Comparison of ENCODE assay signal across 16 cellular contexts in the genomic region with DNA sequence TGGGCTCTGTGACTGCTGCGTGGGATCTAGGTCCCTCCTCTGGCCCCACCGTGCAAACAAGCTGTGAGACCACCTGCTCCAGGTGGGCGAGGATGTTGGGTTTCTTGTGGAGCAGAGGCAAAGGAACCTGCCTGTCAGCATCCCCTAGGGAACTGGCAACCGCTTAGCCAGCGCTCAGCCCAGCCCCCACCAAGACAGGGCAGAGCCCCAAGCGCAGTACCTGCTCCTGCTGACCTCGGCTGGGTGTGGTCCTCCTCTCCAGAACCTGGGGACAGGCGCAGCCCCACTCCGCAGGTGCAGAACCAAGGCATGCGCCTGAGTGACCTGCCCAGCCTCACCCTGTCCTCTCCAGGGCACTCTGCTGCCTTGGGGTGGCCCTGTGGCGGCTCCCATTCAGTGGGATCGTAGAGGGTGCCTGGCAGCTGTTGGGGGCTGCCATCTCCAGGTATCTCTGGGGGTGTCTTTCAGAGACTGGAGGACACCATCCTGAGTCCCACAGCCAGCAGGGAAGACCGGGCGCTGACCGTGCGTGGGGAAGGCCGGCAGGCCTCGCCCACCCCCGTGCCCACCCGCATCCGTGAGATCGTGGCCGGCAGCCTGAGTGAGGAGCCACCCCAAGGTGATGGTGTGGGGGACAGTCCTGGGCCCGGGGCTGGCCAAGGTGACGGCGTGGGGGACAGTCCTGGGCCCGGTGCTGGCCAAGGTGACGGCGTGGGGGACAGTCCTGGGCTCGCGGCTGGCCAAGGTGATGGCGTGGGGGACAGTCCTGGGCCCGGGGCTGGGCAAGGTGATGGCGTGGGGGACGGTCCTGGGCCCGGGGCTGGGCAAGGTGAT. TPM values are rescaled to one million over a fixed set of nuclear protein-coding genes. Genes with fewer than 3 reads are reported as not detected.
DNase-seq lines count a peak whose midpoint lies in the region; ATAC-seq, FAIRE-seq and TF ChIP-seq lines count a peak whose summit lies in the region.
"Had no signal": no experiment of that assay in that cellular context is flagged by ENCODE, and none has a peak within 500 bp of the region (broad histone marks: within the 10 kb centered on the region; RNA-seq: fewer than 3 reads in every experiment).

No MANE protein-coding gene starts in this region.

- peak overlapping the region in 7 of 11 experiments; percentile 93 to 97 (median 96); a peak in 14 of 22 replicates for H3K4me2 ChIP-seq in BLaER1 treated with 17β-estradiol and CSF1 and Interleukin-3, amounts not matched to agents 10 nM and 100 nM
- no peak overlapping the region for H3K4me2 ChIP-seq in osteoblast (ENCODE audit: insufficient read depth, low read length)

- ATAC-seq in Right ventricle myocardium inferior = no peak
- ATAC-seq in HG03025 (IDR thresholded peaks at IDR 0.05; ENCODE audit: low FRiP score, unreplicated experiment) = no peak
- ATAC-seq: stimulated activated naive CD8-positive, alpha-beta T cell treated with anti-CD3 and anti-CD28 coated beads, Interleukin-15, amount 100 ng/mL, for 72 hours had no signal

- DNase-seq in RPMI8226 = peak; percentile 30
- peak; percentile 57 for DNase-seq in Right ventricle myocardium inferior (ENCODE audit: missing footprints)
- DNase-seq in osteoblast (ENCODE audit: insufficient read length, low spot score, missing footprints) = peak; percentile 88
- no peak for DNase-seq in DMS153 treated with DMSO at 0.1 percent for 48 hours (lab: John Stamatoyannopoulos, UW; ENCODE audit: unreplicated experiment)
- no peak for DNase-seq in DMS 273 (lab: John Stamatoyannopoulos, UW; ENCODE audit: unreplicated experiment)
- no peak for DNase-seq in frontal cortex (ENCODE audit: low spot score in 2 of 2)
- DNase-seq: NCI-H1930; stimulated activated naive CD8-positive, alpha-beta T cell treated with anti-CD3 and anti-CD28 coated beads, Interleukin-15, amount 100 ng/mL, for 72 hours had no signal

- H3K9me3 ChIP-seq in BLaER1 treated with 17β-estradiol and CSF1 and Interleukin-3, amounts not matched to agents 10 nM and 100 nM (replicated peaks in 1 of 11) = no peaks in the 10 kb centered on the region
- H3K9me3 ChIP-seq in osteoblast (ENCODE audit: low read depth, low read length) = no peaks in the 10 kb centered on the region

- H3K27ac ChIP-seq in BLaER1 treated with 17β-estradiol and CSF1 and Interleukin-3, amounts not matched to agents 10 nM and 100 nM = no peak overlapping the region
- H3K27ac ChIP-seq in osteoblast (ENCODE audit: low read depth, low read length) = no peak overlapping the region
- H3K27ac ChIP-seq: GM23248 had no signal

- peaks cover 0 to 24% (median 0%) of the 10 kb centered on the region in 11 experiments; a peak in 7 of 22 replicates for H3K27me3 ChIP-seq in BLaER1 treated with 17β-estradiol and CSF1 and Interleukin-3, amounts not matched to agents 10 nM and 100 nM
- H3K27me3 ChIP-seq in osteoblast (ENCODE audit: insufficient read depth, low read length) = no peaks in the 10 kb centered on the region

- H2AFZ ChIP-seq in osteoblast (ENCODE audit: low read length) = no peak overlapping the region
- H2AFZ ChIP-seq: GM23248 had no signal

- H3K4me3 ChIP-seq in BLaER1 treated with 17β-estradiol and CSF1 and Interleukin-3, amounts not matched to agents 10 nM and 100 nM = no peak overlapping the region
- H3K4me3 ChIP-seq in osteoblast (ENCODE audit: insufficient read depth, low read length) = no peak overlapping the region
- H3K4me3 ChIP-seq: GM23248 had no signal

- no peak for FAIRE-seq in frontal cortex (lab: Jason Lieb, UNC)
- FAIRE-seq: astrocyte had no signal

- TF ChIP-seq CTCF in osteoblast (IDR thresholded peaks at IDR 0.05; ENCODE audit: extremely low read depth, low read depth, low read length) = no peak

- no peaks in the 10 kb centered on the region for H3K79me2 ChIP-seq in osteoblast (ENCODE audit: insufficient read depth, low read length)

- H4K20me1 ChIP-seq in BLaER1 treated with 17β-estradiol and CSF1 and Interleukin-3, amounts not matched to agents 10 nM and 100 nM = peaks cover 0 to 43% (median 0%) of the 10 kb centered on the region in 11 experiments; a peak in 7 of 22 replicates
- no peaks in the 10 kb centered on the region for H4K20me1 ChIP-seq in osteoblast (ENCODE audit: insufficient read depth, low read length)

- 0 out of 22 replicates have a peak overlapping the region, but pooled peaks of 1 of the 11 experiments have one; percentile 9 for H3K9ac ChIP-seq in BLaER1 treated with 17β-estradiol and CSF1 and Interleukin-3, amounts not matched to agents 10 nM and 100 nM
- H3K9ac ChIP-seq: GM23248 had no signal

- H3K4me1 ChIP-seq in BLaER1 treated with 17β-estradiol and CSF1 and Interleukin-3, amounts not matched to agents 10 nM and 100 nM = peaks cover 13 to 71% (median 45%) of the 10 kb centered on the region in 10 experiments; a peak in 19 of 20 replicates
- peaks cover 41% of the 10 kb centered on the region for H3K4me1 ChIP-seq in osteoblast (ENCODE audit: insufficient read depth, low read length)

- intact Hi-C loops in Right ventricle myocardium inferior (cut with DNase I) = no loop called here

- H3K36me3 ChIP-seq in BLaER1 treated with 17β-estradiol and CSF1 and Interleukin-3, amounts not matched to agents 10 nM and 100 nM = no peaks in the 10 kb centered on the region
- no peaks in the 10 kb centered on the region for H3K36me3 ChIP-seq in osteoblast (ENCODE audit: insufficient read depth, low read length)

RNA-seq across cellular contexts. Expression of a gene that starts 12.3 kb away (rescaled TPM):
- not detected for total RNA-seq in Right ventricle myocardium inferior
- total RNA-seq in osteoblast = under 0.01 TPM in 2 replicates
- not detected for total RNA-seq in frontal cortex
- total RNA-seq: astrocyte; CD4-positive, alpha-beta T cell; dermis microvascular lymphatic vessel endothelial cell; G401; SK-MEL-5 had no signal

RNA-seq across cellular contexts. Expression of a gene that starts 22.5 kb away (rescaled TPM):
- total RNA-seq in Right ventricle myocardium inferior (not detected), osteoblast (not detected in 2 replicates), frontal cortex (not detected)
- total RNA-seq: CD4-positive, alpha-beta T cell; dermis microvascular lymphatic vessel endothelial cell; G401; GM23248; SK-MEL-5 had no signal

RNA-seq across cellular contexts. Expression of a gene that starts 49.9 kb away (rescaled TPM):
- total RNA-seq in Right ventricle myocardium inferior = not detected
- total RNA-seq in osteoblast = not detected in 2 replicates
- not detected for total RNA-seq in frontal cortex
- total RNA-seq: astrocyte; CD4-positive, alpha-beta T cell; dermis microvascular lymphatic vessel endothelial cell; G401; GM23248 had no signal

Comparison
In these comparisons a context has a peak if more than half of its experiments do, and no peak if none do; other contexts are left out.
1. DNase-seq: peak in RPMI8226 (single experiment), Right ventricle myocardium inferior (single experiment) and osteoblast (single experiment); none in DMS153 treated with DMSO at 0.1 percent for 48 hours (single experiment), DMS 273 (single experiment) and frontal cortex (0 of 2).